Comparison of ENCODE assay signal across 30 cellular contexts in genomic region chr3:12748477-12748876, GRCh38. TPM values are rescaled to one million over a fixed set of nuclear protein-coding genes. Genes with fewer than 3 reads are reported as not detected.
"Had no signal": no experiment of that assay in that cellular context is flagged by ENCODE, and none has a peak within 500 bp of the region (broad histone marks: within the 10 kb centered on the region; RNA-seq: fewer than 3 reads in every experiment).

No MANE protein-coding gene starts in this region.

- H3K36me3 ChIP-seq: ascending aorta, breast epithelium, cardiac muscle cell, colonic mucosa, gastroesophageal sphincter, heart right ventricle, WERI-Rb-1 had no signal

- FAIRE-seq: endometrium, endothelial cell of umbilical vein had no signal

- H3K4me1 ChIP-seq: breast epithelium, colonic mucosa had no signal

- H3K9me3 ChIP-seq: ascending aorta, breast epithelium, colonic mucosa, esophagus squamous epithelium, gastroesophageal sphincter, heart right ventricle had no signal

- DNase-seq: activated B cell treated with CpG ODN at 0.5 μM for 24 hours; activated CD4-positive, alpha-beta T cell treated with anti-CD3 and anti-CD28 coated beads for 48 hours; activated CD4-positive, alpha-beta T cell treated with anti-CD3 and anti-CD28 coated beads, Interleukin-2, amount 50 U/mL, for 1 hour; activated CD4-positive, alpha-beta T cell treated with anti-CD3 and anti-CD28 coated beads, Interleukin-2, amount 50 U/mL, for 48 hours; activated CD8-positive, alpha-beta memory T cell treated with anti-CD3 and anti-CD28 coated beads for 24 hours; activated CD8-positive, alpha-beta T cell treated with anti-CD3 and anti-CD28 coated beads for 36 hours; activated gamma-delta T cell; activated naive CD4-positive, alpha-beta T cell; activated naive CD4-positive, alpha-beta T cell treated with anti-CD3 and anti-CD28 coated beads, Interleukin-2, amount 10 ng/mL, durations not matched to agents 7 days and 5 days; activated naive CD8-positive, alpha-beta T cell treated with anti-CD3 and anti-CD28 coated beads, Interleukin-2, amount 10 ng/mL, durations not matched to agents 7 days and 5 days; activated T-cell treated with anti-CD3 and anti-CD28 coated beads, Interleukin-2, amount 50 U/mL, for 72 hours; central memory CD4-positive, alpha-beta T cell; cerebellar nuclear complex; colonic mucosa; effector CD8-positive, alpha-beta T cell; esophagus squamous epithelium; foreskin melanocyte; heart right ventricle; T-helper 17 cell; T1000; WERI-Rb-1 had no signal

- H3K27me3 ChIP-seq: ascending aorta, breast epithelium, cardiac muscle cell, colonic mucosa, esophagus squamous epithelium, gastroesophageal sphincter, heart right ventricle had no signal

- H3K4me3 ChIP-seq: ascending aorta, breast epithelium, cardiac muscle cell, colonic mucosa, esophagus squamous epithelium, gastroesophageal sphincter, heart right ventricle had no signal

- H3K27ac ChIP-seq: ascending aorta, breast epithelium, cardiac muscle cell, colonic mucosa, esophagus squamous epithelium, gastroesophageal sphincter, heart right ventricle, WERI-Rb-1 had no signal

- ATAC-seq: activated CD4-positive, CD25-positive, alpha-beta regulatory T cell treated with anti-CD3 and anti-CD28 coated beads, Interleukin-2, amount 50 U/mL, for 24 hours; activated CD8-positive, alpha-beta T cell treated with anti-CD3 and anti-CD28 coated beads for 36 hours; activated naive CD4-positive, alpha-beta T cell treated with anti-CD3 and anti-CD28 coated beads, Interleukin-2, amount 50 U/mL, for 72 hours; activated T-cell treated with anti-CD3 and anti-CD28 coated beads, Interleukin-2, amount 50 U/mL, for 72 hours; gastroesophageal sphincter; heart right ventricle; T-helper 17 cell had no signal

RNA-seq across cellular contexts. Expression of gene TMEM40, which starts 10.6 kb away (rescaled TPM):
- total RNA-seq: activated B cell treated with CpG ODN at 0.5 μM for 24 hours; activated CD8-positive, alpha-beta T cell treated with anti-CD3 and anti-CD28 coated beads for 36 hours; activated naive CD4-positive, alpha-beta T cell treated with anti-CD3 and anti-CD28 coated beads, Interleukin-2, amount 50 U/mL, for 72 hours; activated naive CD8-positive, alpha-beta T cell treated with anti-CD3 and anti-CD28 coated beads, Interleukin-2, amount 10 ng/mL, durations not matched to agents 7 days and 5 days; activated T-cell treated with anti-CD3 and anti-CD28 coated beads, Interleukin-2, amount 50 U/mL, for 72 hours; ascending aorta; colonic mucosa; endothelial cell of umbilical vein; glomerular endothelial cell had no signal
- polyA plus RNA-seq: endothelial cell of umbilical vein had no signal
